In the genomic region with DNA sequence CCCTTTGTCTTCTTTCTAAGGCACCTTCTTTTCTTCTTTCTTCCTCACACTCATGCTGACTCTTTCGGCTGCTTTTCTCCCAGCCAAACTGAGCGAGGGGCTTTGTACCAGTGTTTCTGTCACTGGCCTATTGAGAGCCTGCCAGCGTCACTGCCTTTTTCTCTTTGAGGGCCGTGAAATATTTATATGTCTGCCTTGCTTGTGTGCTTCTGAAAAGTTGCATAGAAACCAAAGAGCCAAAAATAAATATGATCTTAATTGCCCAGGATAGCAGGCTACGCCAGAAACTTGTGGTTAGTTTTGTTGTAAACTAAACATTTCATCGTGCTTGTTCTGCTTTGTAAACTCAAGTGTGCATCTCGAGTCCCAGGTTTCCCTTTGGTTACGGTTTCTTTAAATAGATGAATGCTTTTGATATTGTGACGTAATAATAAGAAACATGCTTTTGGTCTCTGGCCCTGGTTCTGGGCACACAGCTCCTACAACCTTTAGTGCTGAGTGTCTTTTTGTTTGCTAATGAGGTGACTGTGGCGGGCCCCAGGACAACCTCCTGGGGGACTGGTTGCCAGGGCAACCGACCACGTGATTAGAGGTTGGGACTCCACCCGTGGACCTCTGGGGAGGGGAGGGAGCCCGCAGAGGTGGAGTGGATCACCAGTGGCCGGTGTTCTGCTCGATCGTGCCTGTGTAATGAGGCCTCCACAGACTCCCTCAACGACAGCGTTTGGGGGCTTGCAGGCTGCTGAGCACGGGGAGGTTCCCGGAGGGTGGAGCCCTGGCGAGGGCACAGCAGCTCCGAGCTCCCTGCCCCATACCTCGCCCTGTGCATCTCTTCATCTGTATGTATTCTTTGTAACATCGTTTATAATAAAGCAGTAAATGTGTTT, we compare ENCODE assay signal across 8 cellular contexts.
DNase-seq lines count a peak whose midpoint lies in the region; ATAC-seq, FAIRE-seq and TF ChIP-seq lines count a peak whose summit lies in the region.

No MANE protein-coding gene starts in this region.

- H3K4me1 ChIP-seq in iPS-20b (ENCODE audit: insufficient read depth, low read length), result peaks cover 15% of the 10 kb centered on the region

- no peak for TF ChIP-seq CTCF in AG09309 (IDR thresholded peaks at IDR 0.05; ENCODE audit: control insufficient read depth, insufficient read depth, low read depth, low read length, missing control alignments)

- H3K9ac ChIP-seq in iPS-20b (ENCODE audit: low read depth, low read length), result peak overlapping the region; percentile 31; the same call in 1 of the 2 replicates

- no peak for FAIRE-seq in urothelium cell line (lab: Jason Lieb, UNC)

- H3K36me3 ChIP-seq in iPS-20b (ENCODE audit: insufficient read depth, low read depth, low read length), result peaks cover 34% of the 10 kb centered on the region

- DNase-seq in AG09309 (ENCODE audit: low read depth) (peak; percentile 10), NCI-H2081 treated with DMSO at 0.1 percent for 48 hours (lab: John Stamatoyannopoulos, UW) (peak; percentile 77), amniotic epithelial cell (ENCODE audit: low read depth) (peak; percentile 40), urothelium cell line (ENCODE audit: low spot score) (no peak)
- peak; percentile 61 for DNase-seq in stimulated activated CD8-positive, alpha-beta memory T cell treated with anti-CD3 and anti-CD28 coated beads, Interleukin-4, amount 100 ng/mL, for 48 hours

- H3K4me3 ChIP-seq in AG09309 (ENCODE audit: control insufficient read depth, low read depth, low read length), result no peak overlapping the region
- peak overlapping the region; percentile 60; the same call in 1 of the 2 replicates for H3K4me3 ChIP-seq in iPS-20b (ENCODE audit: low read length)

- no peak overlapping the region for H3K27ac ChIP-seq in iPS-20b (ENCODE audit: low read length)

- H3K27me3 ChIP-seq in iPS-20b (ENCODE audit: insufficient read depth, low read length), result no peaks in the 10 kb centered on the region

- H3K9me3 ChIP-seq in iPS-20b (ENCODE audit: insufficient read depth, low read depth, low read length), result no peaks in the 10 kb centered on the region

- ATAC-seq in GM18508 (IDR thresholded peaks at IDR 0.05; ENCODE audit: insufficient read depth, unreplicated experiment), result peak; percentile 40
- ATAC-seq in HG02938 (IDR thresholded peaks at IDR 0.05; ENCODE audit: unreplicated experiment), result peak; percentile 69
